ENCODE assay signal across 1 cellular context in the genomic region with DNA sequence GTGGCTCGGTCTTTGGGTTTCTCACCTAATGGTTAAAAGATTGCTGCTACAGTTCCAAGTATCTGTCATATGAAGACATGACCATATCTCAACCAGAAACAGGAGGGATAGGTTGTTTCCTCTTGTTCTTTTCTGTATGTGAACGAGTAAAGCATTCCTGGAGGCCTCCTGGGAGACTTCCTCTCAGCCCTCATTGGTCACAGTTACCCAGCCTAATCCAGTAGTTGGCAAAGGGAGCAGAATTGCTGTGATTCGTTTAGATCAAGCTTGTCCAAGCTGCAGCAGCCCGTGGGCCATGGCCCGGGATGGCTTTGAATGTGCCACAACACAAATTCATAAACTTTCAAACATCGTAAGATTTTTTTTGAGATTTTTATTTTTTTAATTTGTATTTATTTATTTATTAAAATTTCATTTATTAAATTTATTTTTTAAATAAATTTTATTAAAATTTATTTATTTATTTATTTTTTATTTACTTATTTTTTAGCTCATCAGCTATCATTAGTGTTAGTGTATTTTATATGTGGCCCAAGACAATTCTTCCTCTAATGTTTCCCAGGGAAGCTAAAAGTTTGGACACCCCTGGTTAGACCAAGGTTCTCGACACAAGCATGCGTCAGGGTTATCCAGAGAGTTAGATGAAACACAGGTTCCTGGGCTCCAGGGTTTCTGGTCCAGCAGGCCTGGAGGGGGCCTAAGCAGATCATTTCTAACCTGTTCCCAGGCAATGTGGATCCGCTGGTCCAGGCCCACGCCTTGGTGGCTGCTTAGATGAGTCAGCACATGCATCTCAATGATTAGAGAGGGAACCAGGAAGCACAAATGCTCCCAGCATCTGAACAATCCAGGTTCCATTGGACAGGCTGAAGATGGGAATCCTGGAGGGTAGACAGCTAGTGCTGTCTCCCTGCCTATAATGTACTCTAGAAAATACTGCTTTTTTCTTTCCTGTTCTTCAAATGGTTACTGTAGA.
TF ChIP-seq lines count a peak whose summit lies in the region.

No MANE protein-coding gene starts in this region.

TF ChIP-seq in K562, 482 proteins besides CTCF, POLR2A, EP300 and RAD21 (continued from another document):
- TF ChIP-seq, protein P1, sequence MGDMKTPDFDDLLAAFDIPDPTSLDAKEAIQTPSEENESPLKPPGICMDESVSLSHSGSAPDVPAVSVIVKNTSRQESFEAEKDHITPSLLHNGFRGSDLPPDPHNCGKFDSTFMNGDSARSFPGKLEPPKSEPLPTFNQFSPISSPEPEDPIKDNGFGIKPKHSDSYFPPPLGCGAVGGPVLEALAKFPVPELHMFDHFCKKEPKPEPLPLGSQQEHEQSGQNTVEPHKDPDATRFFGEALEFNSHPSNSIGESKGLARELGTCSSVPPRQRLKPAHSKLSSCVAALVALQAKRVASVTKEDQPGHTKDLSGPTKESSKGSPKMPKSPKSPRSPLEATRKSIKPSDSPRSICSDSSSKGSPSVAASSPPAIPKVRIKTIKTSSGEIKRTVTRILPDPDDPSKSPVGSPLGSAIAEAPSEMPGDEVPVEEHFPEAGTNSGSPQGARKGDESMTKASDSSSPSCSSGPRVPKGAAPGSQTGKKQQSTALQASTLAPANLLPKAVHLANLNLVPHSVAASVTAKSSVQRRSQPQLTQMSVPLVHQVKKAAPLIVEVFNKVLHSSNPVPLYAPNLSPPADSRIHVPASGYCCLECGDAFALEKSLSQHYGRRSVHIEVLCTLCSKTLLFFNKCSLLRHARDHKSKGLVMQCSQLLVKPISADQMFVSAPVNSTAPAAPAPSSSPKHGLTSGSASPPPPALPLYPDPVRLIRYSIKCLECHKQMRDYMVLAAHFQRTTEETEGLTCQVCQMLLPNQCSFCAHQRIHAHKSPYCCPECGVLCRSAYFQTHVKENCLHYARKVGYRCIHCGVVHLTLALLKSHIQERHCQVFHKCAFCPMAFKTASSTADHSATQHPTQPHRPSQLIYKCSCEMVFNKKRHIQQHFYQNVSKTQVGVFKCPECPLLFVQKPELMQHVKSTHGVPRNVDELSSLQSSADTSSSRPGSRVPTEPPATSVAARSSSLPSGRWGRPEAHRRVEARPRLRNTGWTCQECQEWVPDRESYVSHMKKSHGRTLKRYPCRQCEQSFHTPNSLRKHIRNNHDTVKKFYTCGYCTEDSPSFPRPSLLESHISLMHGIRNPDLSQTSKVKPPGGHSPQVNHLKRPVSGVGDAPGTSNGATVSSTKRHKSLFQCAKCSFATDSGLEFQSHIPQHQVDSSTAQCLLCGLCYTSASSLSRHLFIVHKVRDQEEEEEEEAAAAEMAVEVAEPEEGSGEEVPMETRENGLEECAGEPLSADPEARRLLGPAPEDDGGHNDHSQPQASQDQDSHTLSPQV (IDR thresholded peaks at IDR 0.05): peak; percentile 80; the same call in 1 of the 2 replicates
- TF ChIP-seq, protein P2, sequence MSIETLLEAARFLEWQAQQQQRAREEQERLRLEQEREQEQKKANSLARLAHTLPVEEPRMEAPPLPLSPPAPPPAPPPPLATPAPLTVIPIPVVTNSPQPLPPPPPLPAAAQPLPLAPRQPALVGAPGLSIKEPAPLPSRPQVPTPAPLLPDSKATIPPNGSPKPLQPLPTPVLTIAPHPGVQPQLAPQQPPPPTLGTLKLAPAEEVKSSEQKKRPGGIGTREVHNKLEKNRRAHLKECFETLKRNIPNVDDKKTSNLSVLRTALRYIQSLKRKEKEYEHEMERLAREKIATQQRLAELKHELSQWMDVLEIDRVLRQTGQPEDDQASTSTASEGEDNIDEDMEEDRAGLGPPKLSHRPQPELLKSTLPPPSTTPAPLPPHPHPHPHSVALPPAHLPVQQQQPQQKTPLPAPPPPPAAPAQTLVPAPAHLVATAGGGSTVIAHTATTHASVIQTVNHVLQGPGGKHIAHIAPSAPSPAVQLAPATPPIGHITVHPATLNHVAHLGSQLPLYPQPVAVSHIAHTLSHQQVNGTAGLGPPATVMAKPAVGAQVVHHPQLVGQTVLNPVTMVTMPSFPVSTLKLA (conservative IDR thresholded peaks at IDR 0.05): peak; percentile 32 to 52; a peak in 3 of 4 replicates
- 0 out of 2 replicates have a peak, but pooled peaks have one; percentile 20 for TF ChIP-seq L3MBTL2 (IDR thresholded peaks at IDR 0.05)
- peak; percentile 36; the same call in 1 of the 2 replicates for TF ChIP-seq ATF7 (IDR thresholded peaks at IDR 0.05)
- peak; percentile 65; the same call in 1 of the 2 replicates for TF ChIP-seq JUND (IDR thresholded peaks at IDR 0.05; ENCODE audit: borderline replicate concordance, low read depth, low read length)
- peak; percentile 59; the same call in 1 of the 3 replicates for TF ChIP-seq JUND (tag; IDR thresholded peaks at IDR 0.05; ENCODE audit: borderline replicate concordance, low read depth, low read length)
- TF ChIP-seq KDM1A (IDR thresholded peaks at IDR 0.05): peak; percentile 36 to 57; a peak in 3 of 4 replicates
- TF ChIP-seq, protein P3, sequence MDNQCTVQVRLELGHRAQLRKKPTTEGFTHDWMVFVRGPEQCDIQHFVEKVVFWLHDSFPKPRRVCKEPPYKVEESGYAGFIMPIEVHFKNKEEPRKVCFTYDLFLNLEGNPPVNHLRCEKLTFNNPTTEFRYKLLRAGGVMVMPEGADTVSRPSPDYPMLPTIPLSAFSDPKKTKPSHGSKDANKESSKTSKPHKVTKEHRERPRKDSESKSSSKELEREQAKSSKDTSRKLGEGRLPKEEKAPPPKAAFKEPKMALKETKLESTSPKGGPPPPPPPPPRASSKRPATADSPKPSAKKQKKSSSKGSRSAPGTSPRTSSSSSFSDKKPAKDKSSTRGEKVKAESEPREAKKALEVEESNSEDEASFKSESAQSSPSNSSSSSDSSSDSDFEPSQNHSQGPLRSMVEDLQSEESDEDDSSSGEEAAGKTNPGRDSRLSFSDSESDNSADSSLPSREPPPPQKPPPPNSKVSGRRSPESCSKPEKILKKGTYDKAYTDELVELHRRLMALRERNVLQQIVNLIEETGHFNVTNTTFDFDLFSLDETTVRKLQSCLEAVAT (IDR thresholded peaks at IDR 0.05): peak in 1 of 2 experiments; percentile 69; a peak in 1 of 4 replicates
- TF ChIP-seq, protein P4, sequence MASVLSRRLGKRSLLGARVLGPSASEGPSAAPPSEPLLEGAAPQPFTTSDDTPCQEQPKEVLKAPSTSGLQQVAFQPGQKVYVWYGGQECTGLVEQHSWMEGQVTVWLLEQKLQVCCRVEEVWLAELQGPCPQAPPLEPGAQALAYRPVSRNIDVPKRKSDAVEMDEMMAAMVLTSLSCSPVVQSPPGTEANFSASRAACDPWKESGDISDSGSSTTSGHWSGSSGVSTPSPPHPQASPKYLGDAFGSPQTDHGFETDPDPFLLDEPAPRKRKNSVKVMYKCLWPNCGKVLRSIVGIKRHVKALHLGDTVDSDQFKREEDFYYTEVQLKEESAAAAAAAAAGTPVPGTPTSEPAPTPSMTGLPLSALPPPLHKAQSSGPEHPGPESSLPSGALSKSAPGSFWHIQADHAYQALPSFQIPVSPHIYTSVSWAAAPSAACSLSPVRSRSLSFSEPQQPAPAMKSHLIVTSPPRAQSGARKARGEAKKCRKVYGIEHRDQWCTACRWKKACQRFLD (CRISPR knock-in tag; IDR thresholded peaks at IDR 0.05): no peak
- TF ChIP-seq ZNF146 (CRISPR knock-in tag; IDR thresholded peaks at IDR 0.05; ENCODE audit: unreplicated experiment): no peak
- peak; percentile 39; the same call in 1 of the 2 replicates for TF ChIP-seq DPF2 (IDR thresholded peaks at IDR 0.05)
- no peak for TF ChIP-seq HLTF (IDR thresholded peaks at IDR 0.05)
- TF ChIP-seq MYC (IDR thresholded peaks at IDR 0.05; ENCODE audit: low read depth, low read length): peak; percentile 26; the same call in 1 of the 2 replicates
- no peak for TF ChIP-seq MYC (CRISPR knock-in tag; IDR thresholded peaks at IDR 0.05; ENCODE audit: borderline replicate concordance, low read depth)
- TF ChIP-seq RCOR1 (IDR thresholded peaks at IDR 0.05; ENCODE audit: borderline replicate concordance in 1 of 2, low read depth in 2 of 2, low read length in 2 of 2): peak in 1 of 2 experiments; percentile 90; a peak in 2 of 4 replicates
- peak; percentile 53 to 64 for TF ChIP-seq NRF1 (conservative IDR thresholded peaks at IDR 0.05 in 1 of 2, IDR thresholded peaks at IDR 0.05 in 1 of 2)
- TF ChIP-seq TEAD4 (IDR thresholded peaks at IDR 0.05; ENCODE audit: low read length): no peak
- no peak for TF ChIP-seq TEAD4 (CRISPR knock-in tag; IDR thresholded peaks at IDR 0.05; ENCODE audit: borderline replicate concordance)
- TF ChIP-seq ZEB2 (IDR thresholded peaks at IDR 0.05): 0 out of 2 replicates have a peak, but pooled peaks have one; percentile 49
- TF ChIP-seq EGR1 (conservative IDR thresholded peaks at IDR 0.05): peak; percentile 59
- peak; percentile 70 for TF ChIP-seq FOSL1 (tag; conservative IDR thresholded peaks at IDR 0.05)
- TF ChIP-seq MAFK (IDR thresholded peaks at IDR 0.05; ENCODE audit: low read length): peak; percentile 86
- TF ChIP-seq HCFC1 (IDR thresholded peaks at IDR 0.05; ENCODE audit: low read depth, low read length): peak; percentile 28; the same call in 1 of the 2 replicates
- no peak for TF ChIP-seq NR2C1 (IDR thresholded peaks at IDR 0.05)
- TF ChIP-seq NR2C1 (tag; IDR thresholded peaks at IDR 0.05): 0 out of 2 replicates have a peak, but pooled peaks have one; percentile 14
- peak; percentile 6 for TF ChIP-seq NFYB (IDR thresholded peaks at IDR 0.05; ENCODE audit: extremely low read depth, insufficient read length)
- TF ChIP-seq, protein P5, sequence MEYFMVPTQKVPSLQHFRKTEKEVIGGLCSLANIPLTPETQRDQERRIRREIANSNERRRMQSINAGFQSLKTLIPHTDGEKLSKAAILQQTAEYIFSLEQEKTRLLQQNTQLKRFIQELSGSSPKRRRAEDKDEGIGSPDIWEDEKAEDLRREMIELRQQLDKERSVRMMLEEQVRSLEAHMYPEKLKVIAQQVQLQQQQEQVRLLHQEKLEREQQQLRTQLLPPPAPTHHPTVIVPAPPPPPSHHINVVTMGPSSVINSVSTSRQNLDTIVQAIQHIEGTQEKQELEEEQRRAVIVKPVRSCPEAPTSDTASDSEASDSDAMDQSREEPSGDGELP (CRISPR knock-in tag; IDR thresholded peaks at IDR 0.05; ENCODE audit: borderline replicate concordance): 0 out of 2 replicates have a peak, but pooled peaks have one; percentile 12
